8 cellular contexts compared by ENCODE assay signal in the genomic region with DNA sequence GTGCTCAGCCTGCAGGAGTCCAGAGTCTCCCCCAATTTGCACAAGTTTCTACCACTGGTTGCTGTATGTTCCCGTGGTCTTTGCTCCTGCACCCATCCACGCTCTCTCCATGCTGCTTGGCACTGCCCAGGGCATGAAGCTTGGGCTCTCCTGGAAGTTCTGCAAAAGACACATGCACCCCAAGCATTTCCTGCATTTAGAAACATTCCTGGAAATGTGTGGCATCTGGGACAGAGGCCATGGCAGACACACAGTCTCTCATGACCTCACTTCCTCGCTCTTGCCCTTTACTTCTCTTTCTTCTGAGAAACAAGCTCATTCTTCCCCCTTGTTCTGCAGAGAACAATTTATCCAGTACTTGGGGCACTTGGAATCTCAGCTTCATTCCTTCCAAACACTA.
"Had no signal": no experiment of that assay in that cellular context is flagged by ENCODE, and none has a peak within 500 bp of the region (broad histone marks: within the 10 kb centered on the region; RNA-seq: fewer than 3 reads in every experiment).

No MANE protein-coding gene starts in this region.

- H3K27ac Mint-ChIP-seq: GM23338, H9, IgD-negative memory B cell had no signal

- H3K4me3 Mint-ChIP-seq: GM23338, H9, IgD-negative memory B cell had no signal

- H3K4me3 ChIP-seq: GM23338 had no signal

- H3K9me3 Mint-ChIP-seq: GM23338, H9, IgD-negative memory B cell had no signal

- H3K36me3 Mint-ChIP-seq: IgD-negative memory B cell had no signal

- H3K4me1 Mint-ChIP-seq: GM23338, H9 had no signal

- ATAC-seq: GM23338, HepG2 had no signal

- DNase-seq: H9, HCEC 1CT had no signal

- FAIRE-seq: H1, H54, HepG2 had no signal

- H3K27ac ChIP-seq: HL-60 had no signal
